In genomic region chr3:10450494-10451440, GRCh38 we compare ENCODE assay signal across 2 cellular contexts.
TF ChIP-seq lines count a peak whose summit lies in the region.

No MANE protein-coding gene starts in this region.

TF ChIP-seq in SK-N-SH, 30 proteins besides CTCF, POLR2A, EP300 and RAD21 (continued from another document):
- no peak for TF ChIP-seq TAF1 (IDR thresholded peaks at IDR 0.05; ENCODE audit: borderline replicate concordance, low read depth, low read length)

TF ChIP-seq in SK-N-SH treated with all-trans-retinoic acid at 6 μM for 48 hours, 23 proteins besides CTCF, POLR2A, EP300 and RAD21 (continued from another document):
- no peak for TF ChIP-seq SNAI2 (CRISPR knock-in tag; IDR thresholded peaks at IDR 0.05)
